28 cellular contexts compared by ENCODE assay signal in genomic region chr5:36885149-36885548, GRCh38.
"Had no signal": no experiment of that assay in that cellular context is flagged by ENCODE, and none has a peak within 500 bp of the region (broad histone marks: within the 10 kb centered on the region; RNA-seq: fewer than 3 reads in every experiment).

No MANE protein-coding gene starts in this region.

- H3K27me3 ChIP-seq: colonic mucosa, esophagus squamous epithelium, heart right ventricle, neural progenitor cell, right lobe of liver, stomach, thyroid gland had no signal

- H3K9me3 Mint-ChIP-seq: dendritic cell treated with granulocyte-macrophage colony-stimulating factor and Interleukin-4, amounts not matched to agents 40 ng/mL and 50 ng/mL, for 4 days; mesothelial cell of epicardium; naive B cell; nephron; stimulated activated effector memory CD8-positive, alpha-beta T cell treated with anti-CD3 and anti-CD28 coated beads, Interleukin-12 subunit alpha, Interleukin-12 subunit beta, amount 100 ng/mL, for 72 hours; type B pancreatic cell had no signal

- H3K27me3 Mint-ChIP-seq: dendritic cell treated with granulocyte-macrophage colony-stimulating factor and Interleukin-4, amounts not matched to agents 40 ng/mL and 50 ng/mL, for 4 days; naive B cell; progenitor cell of endocrine pancreas; type B pancreatic cell had no signal

- H3K36me3 Mint-ChIP-seq: stimulated activated effector memory CD8-positive, alpha-beta T cell treated with anti-CD3 and anti-CD28 coated beads, Interleukin-12 subunit alpha, Interleukin-12 subunit beta, amount 100 ng/mL, for 72 hours had no signal

- H3K4me3 Mint-ChIP-seq: dendritic cell treated with granulocyte-macrophage colony-stimulating factor and Interleukin-4, amounts not matched to agents 40 ng/mL and 50 ng/mL, for 4 days; mesothelial cell of epicardium; nephron; neural progenitor cell; stimulated activated effector memory CD8-positive, alpha-beta T cell treated with anti-CD3 and anti-CD28 coated beads, Interleukin-12 subunit alpha, Interleukin-12 subunit beta, amount 100 ng/mL, for 72 hours had no signal

- H3K4me3 ChIP-seq: colonic mucosa, esophagus squamous epithelium, heart right ventricle, left ventricle myocardium inferior, mucosa of descending colon, neural progenitor cell, right lobe of liver, stomach, thyroid gland had no signal

- H3K27ac Mint-ChIP-seq: dendritic cell treated with granulocyte-macrophage colony-stimulating factor and Interleukin-4, amounts not matched to agents 40 ng/mL and 50 ng/mL, for 4 days; mesothelial cell of epicardium; nephron; neural progenitor cell; progenitor cell of endocrine pancreas; stimulated activated effector memory CD8-positive, alpha-beta T cell treated with anti-CD3 and anti-CD28 coated beads, Interleukin-12 subunit alpha, Interleukin-12 subunit beta, amount 100 ng/mL, for 72 hours; type B pancreatic cell had no signal

- H3K36me3 ChIP-seq: colonic mucosa, neural progenitor cell, right lobe of liver, thyroid gland had no signal

- H2AFZ ChIP-seq: neural progenitor cell, parathyroid adenoma had no signal

- ATAC-seq: left colon; mucosa of descending colon; stimulated activated effector memory CD8-positive, alpha-beta T cell treated with anti-CD3 and anti-CD28 coated beads, Interleukin-12 subunit alpha, Interleukin-12 subunit beta, amount 100 ng/mL, for 72 hours had no signal

- H3K9ac ChIP-seq: neural progenitor cell, parathyroid adenoma had no signal

- H3K9me3 ChIP-seq: colonic mucosa, esophagus squamous epithelium, heart right ventricle, left ventricle myocardium inferior, mucosa of descending colon, right lobe of liver, stomach, thyroid gland had no signal

- H3K27ac ChIP-seq: colonic mucosa, esophagus squamous epithelium, heart right ventricle, left ventricle myocardium inferior, neural progenitor cell, parathyroid adenoma, right lobe of liver, stomach, thyroid gland had no signal

- H3K4me2 ChIP-seq: neural progenitor cell had no signal

- H3K4me1 ChIP-seq: colonic mucosa, parathyroid adenoma had no signal

- DNase-seq: colonic mucosa; effector CD8-positive, alpha-beta T cell; esophagus squamous epithelium; foreskin melanocyte; glutamatergic neuron; heart right ventricle; hippocampal formation; kidney glomerular epithelial cell; left colon; left ventricle myocardium inferior; mesenchymal stem cell; naive B cell; small intestine; stimulated activated CD4-positive, alpha-beta T cell treated with anti-CD3 and anti-CD28 coated beads, Interleukin-2, amount 100 ng/mL, for 24 hours; stimulated activated CD4-positive, alpha-beta T cell treated with anti-CD3 and anti-CD28 coated beads, Interleukin-4, amount 100 ng/mL, for 24 hours; stimulated activated naive CD4-positive, alpha-beta T cell treated with Interleukin-2 at 50 U/mL for 16 hours; stomach; thyroid gland had no signal
